In genomic region chr6:122400121-122400450, GRCh38 we compare ENCODE assay signal across 8 cellular contexts. TPM values are rescaled to one million over a fixed set of nuclear protein-coding genes. Genes with fewer than 3 reads are reported as not detected.
A peak's percentile ranks its signal among the peaks of the same experiment; 100 is the strongest.
DNase-seq lines count a peak whose midpoint lies in the region; ATAC-seq and TF ChIP-seq lines count a peak whose summit lies in the region.

No MANE protein-coding gene starts in this region.

- H3K27me3 ChIP-seq in WERI-Rb-1 (ENCODE audit: insufficient read depth, low read depth, severe bottlenecking) = no peaks in the 10 kb centered on the region

- TF ChIP-seq CTCF in WERI-Rb-1 (IDR thresholded peaks at IDR 0.05; ENCODE audit: low read depth, low read length) (no peak), glutamatergic neuron (IDR thresholded peaks at IDR 0.05; ENCODE audit: partially characterized antibody, unreplicated experiment) (no peak)

- H3K27me3 Mint-ChIP-seq in glutamatergic neuron (ENCODE audit: unreplicated experiment) = peaks cover 1% of the 10 kb centered on the region

- H3K9me3 ChIP-seq in WERI-Rb-1 (ENCODE audit: severe bottlenecking) = no peaks in the 10 kb centered on the region

- H3K27ac Mint-ChIP-seq in glutamatergic neuron (ENCODE audit: unreplicated experiment) = peak overlapping the region; percentile 95

- ATAC-seq in HG03354 (IDR thresholded peaks at IDR 0.05; ENCODE audit: poor library complexity, severe bottlenecking, unreplicated experiment) = peak; percentile 33

- H3K4me3 Mint-ChIP-seq in glutamatergic neuron (ENCODE audit: unreplicated experiment) = peak overlapping the region; percentile 97

- H3K9me3 Mint-ChIP-seq in glutamatergic neuron (ENCODE audit: unreplicated experiment) = peaks cover 2% of the 10 kb centered on the region

- peak overlapping the region; percentile 91 for H3K4me3 ChIP-seq in WERI-Rb-1 (ENCODE audit: low read depth, low read length)

- no peaks in the 10 kb centered on the region for H3K36me3 Mint-ChIP-seq in glutamatergic neuron (ENCODE audit: unreplicated experiment)

- H3K27ac ChIP-seq in WERI-Rb-1 = peak overlapping the region; percentile 94

- H3K36me3 ChIP-seq in WERI-Rb-1 = peaks cover 12% of the 10 kb centered on the region

- peaks cover 8% of the 10 kb centered on the region for H3K4me1 Mint-ChIP-seq in glutamatergic neuron (ENCODE audit: low read depth, unreplicated experiment)

- DNase-seq in stimulated activated CD4-positive, alpha-beta T cell treated with anti-CD3 and anti-CD28 coated beads, Interleukin-1b, Interleukin-23, amount 100 ng/mL, for 48 hours = peak; percentile 21
- DNase-seq in stimulated activated CD4-positive, alpha-beta T cell treated with anti-CD3 and anti-CD28 coated beads, Interleukin-4, amount 100 ng/mL, for 1 hour = no peak
- DNase-seq in WERI-Rb-1 (peak; percentile 21), glutamatergic neuron (no peak), OCI-M2 (lab: John Stamatoyannopoulos, UW; ENCODE audit: unreplicated experiment) (no peak), NCI-H446 treated with DMSO at 0.1 percent for 48 hours (lab: John Stamatoyannopoulos, UW) (no peak)
- peak; percentile 4 for DNase-seq in stimulated activated CD8-positive, alpha-beta memory T cell treated with anti-CD3 and anti-CD28 coated beads, Interleukin-12 subunit alpha, Interleukin-12 subunit beta, amount 100 ng/mL, for 1 hour (ENCODE audit: low read depth)

RNA-seq across cellular contexts. Expression of gene HSF2, which starts 0.6 kb away (rescaled TPM):
- 25.4 TPM for total RNA-seq in glutamatergic neuron (ENCODE audit: unreplicated experiment)

Comparison
In these comparisons a context has a peak if more than half of its experiments do, and no peak if none do; other contexts are left out.
1. DNase-seq: peak in stimulated activated CD4-positive, alpha-beta T cell treated with anti-CD3 and anti-CD28 coated beads, Interleukin-1b, Interleukin-23, amount 100 ng/mL, for 48 hours (single experiment), WERI-Rb-1 (single experiment) and stimulated activated CD8-positive, alpha-beta memory T cell treated with anti-CD3 and anti-CD28 coated beads, Interleukin-12 subunit alpha, Interleukin-12 subunit beta, amount 100 ng/mL, for 1 hour (single experiment); none in stimulated activated CD4-positive, alpha-beta T cell treated with anti-CD3 and anti-CD28 coated beads, Interleukin-4, amount 100 ng/mL, for 1 hour (single experiment), glutamatergic neuron (single experiment), OCI-M2 (single experiment) and NCI-H446 treated with DMSO at 0.1 percent for 48 hours (single experiment).